16 cellular contexts compared by ENCODE assay signal in the genomic region with DNA sequence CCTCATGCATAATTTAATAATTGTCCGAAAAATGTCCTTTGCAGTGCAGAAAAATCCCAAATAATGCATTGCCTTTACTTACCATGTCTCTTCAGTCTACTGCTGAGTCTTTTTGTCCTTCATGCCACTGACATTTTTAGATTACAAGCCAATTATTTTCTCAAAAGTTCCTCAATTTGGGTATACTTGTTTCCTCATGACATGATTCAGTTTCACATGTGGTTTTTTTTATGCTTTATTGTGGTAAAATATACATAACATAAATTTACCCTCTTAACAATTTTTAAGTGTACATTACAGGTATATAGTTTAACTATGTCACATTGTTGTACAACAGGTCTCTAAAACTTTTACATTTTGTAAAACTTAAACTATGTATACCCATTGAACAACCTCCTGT.
A peak's percentile ranks its signal among the peaks of the same experiment; 100 is the strongest.
DNase-seq lines count a peak whose midpoint lies in the region; ATAC-seq and TF ChIP-seq lines count a peak whose summit lies in the region.
"Had no signal": no experiment of that assay in that cellular context is flagged by ENCODE, and none has a peak within 500 bp of the region (broad histone marks: within the 10 kb centered on the region; RNA-seq: fewer than 3 reads in every experiment).

No MANE protein-coding gene starts in this region.

- ATAC-seq in GM18868 (IDR thresholded peaks at IDR 0.05; ENCODE audit: unreplicated experiment), result peak; percentile 30
- ATAC-seq in HG02763 (IDR thresholded peaks at IDR 0.05; ENCODE audit: unreplicated experiment), result peak; percentile 19
- ATAC-seq: left ventricle myocardium superior had no signal

- H3K9me3 Mint-ChIP-seq in immature natural killer cell, result no peaks in the 10 kb centered on the region
- H3K9me3 Mint-ChIP-seq: activated naive CD4-positive, alpha-beta T cell treated with anti-CD3 and anti-CD28 coated beads, Interleukin-2, amount 10 ng/mL, durations not matched to agents 7 days and 5 days; T-helper 1 cell treated with Interleukin-12 subunit alpha and Interleukin-12 subunit beta and Interleukin-4 antibody, amounts not matched to agents 30 μg/mL and 1 μg/mL, for 36 hours had no signal

- peaks cover 0 to 5% (median 0%) of the 10 kb centered on the region in 3 donors for H3K27me3 Mint-ChIP-seq in immature natural killer cell (ENCODE audit: low read depth in 3 of 3)
- H3K27me3 Mint-ChIP-seq: activated naive CD4-positive, alpha-beta T cell treated with anti-CD3 and anti-CD28 coated beads, Interleukin-2, amount 10 ng/mL, durations not matched to agents 7 days and 5 days had no signal

- peak overlapping the region; percentile 7 to 34 (median 24) for H3K4me3 Mint-ChIP-seq in immature natural killer cell
- H3K4me3 Mint-ChIP-seq: activated naive CD4-positive, alpha-beta T cell treated with anti-CD3 and anti-CD28 coated beads, Interleukin-2, amount 10 ng/mL, durations not matched to agents 7 days and 5 days; T-helper 1 cell treated with Interleukin-12 subunit alpha and Interleukin-12 subunit beta and Interleukin-4 antibody, amounts not matched to agents 30 μg/mL and 1 μg/mL, for 36 hours had no signal

- DNase-seq in NB4 (ENCODE audit: low read depth) (peak; percentile 12), immature natural killer cell (no peak), NCI-H1417 (lab: John Stamatoyannopoulos, UW) (no peak), COLO668 (lab: John Stamatoyannopoulos, UW; ENCODE audit: unreplicated experiment) (no peak), BE2C (no peak)
- DNase-seq in stimulated activated naive CD4-positive, alpha-beta T cell treated with Interleukin-2 at 50 U/mL for 16 hours (lab: John Stamatoyannopoulos, UW), result no peak
- DNase-seq: activated naive CD4-positive, alpha-beta T cell treated with anti-CD3 and anti-CD28 coated beads, Interleukin-2, amount 10 ng/mL, durations not matched to agents 7 days and 5 days; effector CD4-positive, alpha-beta T cell; left ventricle myocardium superior; NCI-H187; NCI-H526 had no signal

- H3K27me3 ChIP-seq in BE2C, result no peaks in the 10 kb centered on the region
- H3K27me3 ChIP-seq: breast epithelium had no signal

- H3K36me3 Mint-ChIP-seq in immature natural killer cell, result peaks cover 0 to 3% (median 0%) of the 10 kb centered on the region in 3 donors

- TF ChIP-seq CTCF in NB4 (IDR thresholded peaks at IDR 0.05; ENCODE audit: low read depth, low read length) (no peak), BE2C (IDR thresholded peaks at IDR 0.05; ENCODE audit: low read depth, low read length) (no peak)

- TF ChIP-seq POLR2A in NB4 (IDR thresholded peaks at IDR 0.05; ENCODE audit: extremely low read depth, insufficient read length), result no peak

- H3K4me1 ChIP-seq in BE2C, result no peaks in the 10 kb centered on the region
- H3K4me1 ChIP-seq: breast epithelium, prostate gland had no signal

- peaks cover 68 to 87% of the 10 kb centered on the region in 2 donors for H3K4me1 Mint-ChIP-seq in immature natural killer cell

- H3K4me3 ChIP-seq in NB4 (ENCODE audit: low read depth, low read length) (no peak overlapping the region), BE2C (ENCODE audit: low read depth, low read length) (no peak overlapping the region)
- H3K4me3 ChIP-seq: breast epithelium, prostate gland had no signal

- H3K9me3 ChIP-seq in BE2C, result no peaks in the 10 kb centered on the region
- H3K9me3 ChIP-seq: breast epithelium, prostate gland had no signal

- H3K27ac Mint-ChIP-seq in immature natural killer cell, result peak overlapping the region in 4 of 6 donors; percentile 13 to 47 (median 28)
- H3K27ac Mint-ChIP-seq: activated naive CD4-positive, alpha-beta T cell treated with anti-CD3 and anti-CD28 coated beads, Interleukin-2, amount 10 ng/mL, durations not matched to agents 7 days and 5 days; T-helper 1 cell treated with Interleukin-12 subunit alpha and Interleukin-12 subunit beta and Interleukin-4 antibody, amounts not matched to agents 30 μg/mL and 1 μg/mL, for 36 hours had no signal

- H3K36me3 ChIP-seq in BE2C, result no peaks in the 10 kb centered on the region
- H3K36me3 ChIP-seq: breast epithelium, prostate gland had no signal
